Comparison of ENCODE assay signal across 1 cellular context in the genomic region with DNA sequence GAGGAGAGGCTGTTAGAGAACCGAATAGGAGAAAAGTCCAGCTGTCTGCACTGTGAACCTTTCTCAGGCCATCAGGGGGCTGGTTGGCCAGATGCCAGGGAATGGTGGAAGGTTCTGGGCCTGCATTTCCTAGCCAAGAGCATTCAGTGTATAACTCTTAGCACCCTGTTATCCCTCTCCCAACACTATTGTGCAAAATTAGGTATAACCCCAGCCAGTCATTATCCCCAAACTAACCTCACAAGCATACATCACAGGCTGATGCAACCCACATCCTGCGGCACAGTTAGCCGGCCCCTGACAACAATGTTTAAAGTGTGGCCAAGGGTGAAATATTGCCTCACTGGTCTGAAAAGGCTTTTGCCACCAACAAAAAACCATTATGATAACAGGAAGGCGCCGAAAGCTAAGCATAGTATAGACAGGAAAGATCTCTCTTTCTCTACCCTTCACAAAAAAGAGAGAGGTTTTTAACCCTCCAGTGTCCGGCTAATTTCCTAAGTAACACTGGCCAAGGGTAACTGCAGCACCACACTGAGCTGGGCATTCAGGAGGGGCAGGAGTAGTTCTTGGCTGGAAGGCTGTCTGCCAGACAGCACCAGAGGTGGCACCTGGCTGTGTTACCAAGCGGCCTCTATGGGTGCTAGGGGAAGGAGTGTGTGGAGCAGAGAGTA.
TF ChIP-seq lines count a peak whose summit lies in the region.

No MANE protein-coding gene starts in this region.

TF ChIP-seq in HepG2, 621 proteins besides CTCF, POLR2A, EP300 and RAD21 (continued from another document and continues in another):
- TF ChIP-seq NFKBIZ (CRISPR knock-in tag; IDR thresholded peaks at IDR 0.05) (peak; percentile 27; the same call in 1 of the 2 replicates), CCDC6 (CRISPR knock-in tag; IDR thresholded peaks at IDR 0.05) (peak; percentile 80; the same call in 1 of the 2 replicates), TBL1XR1 (IDR thresholded peaks at IDR 0.05; ENCODE audit: borderline replicate concordance, low read length, partially characterized antibody) (peak; percentile 68), ZNF878 (CRISPR knock-in tag; IDR thresholded peaks at IDR 0.05) (peak; percentile 95), HDAC6 (IDR thresholded peaks at IDR 0.05; ENCODE audit: low read depth, low read length) (no peak), USF2 (IDR thresholded peaks at IDR 0.05; ENCODE audit: low read depth, low read length) (no peak), USF2 (CRISPR knock-in tag; IDR thresholded peaks at IDR 0.05; ENCODE audit: borderline replicate concordance) (no peak), PREB (CRISPR knock-in tag; IDR thresholded peaks at IDR 0.05) (no peak), ZFP36L1 (CRISPR knock-in tag; IDR thresholded peaks at IDR 0.05) (no peak), ZNF616 (CRISPR knock-in tag; IDR thresholded peaks at IDR 0.05; ENCODE audit: low read depth) (no peak), DR1 (CRISPR knock-in tag; IDR thresholded peaks at IDR 0.05) (no peak), ZNF34 (CRISPR knock-in tag; IDR thresholded peaks at IDR 0.05; ENCODE audit: borderline replicate concordance) (no peak), ZSCAN9 (CRISPR knock-in tag; IDR thresholded peaks at IDR 0.05; ENCODE audit: borderline replicate concordance) (no peak), ZNF451 (CRISPR knock-in tag; IDR thresholded peaks at IDR 0.05) (no peak), MEIS2 (CRISPR knock-in tag; IDR thresholded peaks at IDR 0.05) (no peak), ZNF570 (CRISPR knock-in tag; IDR thresholded peaks at IDR 0.05; ENCODE audit: borderline replicate concordance) (no peak), TSC22D2 (CRISPR knock-in tag; IDR thresholded peaks at IDR 0.05; ENCODE audit: borderline replicate concordance) (no peak), SOX6 (IDR thresholded peaks at IDR 0.05) (no peak), SOX6 (CRISPR knock-in tag; IDR thresholded peaks at IDR 0.05) (peak; percentile 96), RCOR2 (CRISPR knock-in tag; IDR thresholded peaks at IDR 0.05) (peak; percentile 31), AGO1 (IDR thresholded peaks at IDR 0.05; ENCODE audit: low read depth, low read length, poor library complexity, severe bottlenecking) (no peak), POLR2AphosphoS5 (IDR thresholded peaks at IDR 0.05; ENCODE audit: low read depth, low read length) (no peak), ATF6 (CRISPR knock-in tag; conservative IDR thresholded peaks at IDR 0.05) (no peak; the same call in 1 of the 2 replicates), FOXK1 (CRISPR knock-in tag; IDR thresholded peaks at IDR 0.05; ENCODE audit: borderline replicate concordance, low read depth) (peak; percentile 44; the same call in 1 of the 2 replicates), FLYWCH1 (CRISPR knock-in tag; IDR thresholded peaks at IDR 0.05) (no peak), PAF1 (CRISPR knock-in tag; IDR thresholded peaks at IDR 0.05) (no peak), ZNF296 (CRISPR knock-in tag; conservative IDR thresholded peaks at IDR 0.05) (no peak), GMEB2 (CRISPR knock-in tag; IDR thresholded peaks at IDR 0.05; ENCODE audit: low read depth) (no peak), PITX1 (CRISPR knock-in tag; IDR thresholded peaks at IDR 0.05) (peak; percentile 70; the same call in 1 of the 2 replicates), SMAD3 (CRISPR knock-in tag; IDR thresholded peaks at IDR 0.05) (peak; percentile 63; the same call in 1 of the 2 replicates), SSRP1 (CRISPR knock-in tag; IDR thresholded peaks at IDR 0.05) (0 out of 2 replicates have a peak, but pooled peaks have one; percentile 50), U2AF2 (IDR thresholded peaks at IDR 0.05; ENCODE audit: low read depth, low read length) (no peak), TBX2 (CRISPR knock-in tag; IDR thresholded peaks at IDR 0.05; ENCODE audit: borderline replicate concordance) (peak; percentile 94), SYNCRIP (IDR thresholded peaks at IDR 0.05; ENCODE audit: insufficient read depth, low read depth, low read length) (no peak), ZNF441 (CRISPR knock-in tag; IDR thresholded peaks at IDR 0.05; ENCODE audit: borderline replicate concordance) (no peak), PAX8 (CRISPR knock-in tag; IDR thresholded peaks at IDR 0.05; ENCODE audit: borderline replicate concordance) (no peak), NFATC3 (CRISPR knock-in tag; IDR thresholded peaks at IDR 0.05) (0 out of 2 replicates have a peak, but pooled peaks have one; percentile 49)
- TF ChIP-seq, protein P1, sequence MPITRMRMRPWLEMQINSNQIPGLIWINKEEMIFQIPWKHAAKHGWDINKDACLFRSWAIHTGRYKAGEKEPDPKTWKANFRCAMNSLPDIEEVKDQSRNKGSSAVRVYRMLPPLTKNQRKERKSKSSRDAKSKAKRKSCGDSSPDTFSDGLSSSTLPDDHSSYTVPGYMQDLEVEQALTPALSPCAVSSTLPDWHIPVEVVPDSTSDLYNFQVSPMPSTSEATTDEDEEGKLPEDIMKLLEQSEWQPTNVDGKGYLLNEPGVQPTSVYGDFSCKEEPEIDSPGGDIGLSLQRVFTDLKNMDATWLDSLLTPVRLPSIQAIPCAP (CRISPR knock-in tag; IDR thresholded peaks at IDR 0.05; ENCODE audit: low read depth), result no peak
- TF ChIP-seq, protein P2, sequence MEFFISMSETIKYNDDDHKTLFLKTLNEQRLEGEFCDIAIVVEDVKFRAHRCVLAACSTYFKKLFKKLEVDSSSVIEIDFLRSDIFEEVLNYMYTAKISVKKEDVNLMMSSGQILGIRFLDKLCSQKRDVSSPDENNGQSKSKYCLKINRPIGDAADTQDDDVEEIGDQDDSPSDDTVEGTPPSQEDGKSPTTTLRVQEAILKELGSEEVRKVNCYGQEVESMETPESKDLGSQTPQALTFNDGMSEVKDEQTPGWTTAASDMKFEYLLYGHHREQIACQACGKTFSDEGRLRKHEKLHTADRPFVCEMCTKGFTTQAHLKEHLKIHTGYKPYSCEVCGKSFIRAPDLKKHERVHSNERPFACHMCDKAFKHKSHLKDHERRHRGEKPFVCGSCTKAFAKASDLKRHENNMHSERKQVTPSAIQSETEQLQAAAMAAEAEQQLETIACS (CRISPR knock-in tag; IDR thresholded peaks at IDR 0.05), result no peak
- TF ChIP-seq, protein P3, sequence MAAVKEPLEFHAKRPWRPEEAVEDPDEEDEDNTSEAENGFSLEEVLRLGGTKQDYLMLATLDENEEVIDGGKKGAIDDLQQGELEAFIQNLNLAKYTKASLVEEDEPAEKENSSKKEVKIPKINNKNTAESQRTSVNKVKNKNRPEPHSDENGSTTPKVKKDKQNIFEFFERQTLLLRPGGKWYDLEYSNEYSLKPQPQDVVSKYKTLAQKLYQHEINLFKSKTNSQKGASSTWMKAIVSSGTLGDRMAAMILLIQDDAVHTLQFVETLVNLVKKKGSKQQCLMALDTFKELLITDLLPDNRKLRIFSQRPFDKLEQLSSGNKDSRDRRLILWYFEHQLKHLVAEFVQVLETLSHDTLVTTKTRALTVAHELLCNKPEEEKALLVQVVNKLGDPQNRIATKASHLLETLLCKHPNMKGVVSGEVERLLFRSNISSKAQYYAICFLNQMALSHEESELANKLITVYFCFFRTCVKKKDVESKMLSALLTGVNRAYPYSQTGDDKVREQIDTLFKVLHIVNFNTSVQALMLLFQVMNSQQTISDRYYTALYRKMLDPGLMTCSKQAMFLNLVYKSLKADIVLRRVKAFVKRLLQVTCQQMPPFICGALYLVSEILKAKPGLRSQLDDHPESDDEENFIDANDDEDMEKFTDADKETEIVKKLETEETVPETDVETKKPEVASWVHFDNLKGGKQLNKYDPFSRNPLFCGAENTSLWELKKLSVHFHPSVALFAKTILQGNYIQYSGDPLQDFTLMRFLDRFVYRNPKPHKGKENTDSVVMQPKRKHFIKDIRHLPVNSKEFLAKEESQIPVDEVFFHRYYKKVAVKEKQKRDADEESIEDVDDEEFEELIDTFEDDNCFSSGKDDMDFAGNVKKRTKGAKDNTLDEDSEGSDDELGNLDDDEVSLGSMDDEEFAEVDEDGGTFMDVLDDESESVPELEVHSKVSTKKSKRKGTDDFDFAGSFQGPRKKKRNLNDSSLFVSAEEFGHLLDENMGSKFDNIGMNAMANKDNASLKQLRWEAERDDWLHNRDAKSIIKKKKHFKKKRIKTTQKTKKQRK (IDR thresholded peaks at IDR 0.05; ENCODE audit: low read length), result no peak
- TF ChIP-seq, protein P4, sequence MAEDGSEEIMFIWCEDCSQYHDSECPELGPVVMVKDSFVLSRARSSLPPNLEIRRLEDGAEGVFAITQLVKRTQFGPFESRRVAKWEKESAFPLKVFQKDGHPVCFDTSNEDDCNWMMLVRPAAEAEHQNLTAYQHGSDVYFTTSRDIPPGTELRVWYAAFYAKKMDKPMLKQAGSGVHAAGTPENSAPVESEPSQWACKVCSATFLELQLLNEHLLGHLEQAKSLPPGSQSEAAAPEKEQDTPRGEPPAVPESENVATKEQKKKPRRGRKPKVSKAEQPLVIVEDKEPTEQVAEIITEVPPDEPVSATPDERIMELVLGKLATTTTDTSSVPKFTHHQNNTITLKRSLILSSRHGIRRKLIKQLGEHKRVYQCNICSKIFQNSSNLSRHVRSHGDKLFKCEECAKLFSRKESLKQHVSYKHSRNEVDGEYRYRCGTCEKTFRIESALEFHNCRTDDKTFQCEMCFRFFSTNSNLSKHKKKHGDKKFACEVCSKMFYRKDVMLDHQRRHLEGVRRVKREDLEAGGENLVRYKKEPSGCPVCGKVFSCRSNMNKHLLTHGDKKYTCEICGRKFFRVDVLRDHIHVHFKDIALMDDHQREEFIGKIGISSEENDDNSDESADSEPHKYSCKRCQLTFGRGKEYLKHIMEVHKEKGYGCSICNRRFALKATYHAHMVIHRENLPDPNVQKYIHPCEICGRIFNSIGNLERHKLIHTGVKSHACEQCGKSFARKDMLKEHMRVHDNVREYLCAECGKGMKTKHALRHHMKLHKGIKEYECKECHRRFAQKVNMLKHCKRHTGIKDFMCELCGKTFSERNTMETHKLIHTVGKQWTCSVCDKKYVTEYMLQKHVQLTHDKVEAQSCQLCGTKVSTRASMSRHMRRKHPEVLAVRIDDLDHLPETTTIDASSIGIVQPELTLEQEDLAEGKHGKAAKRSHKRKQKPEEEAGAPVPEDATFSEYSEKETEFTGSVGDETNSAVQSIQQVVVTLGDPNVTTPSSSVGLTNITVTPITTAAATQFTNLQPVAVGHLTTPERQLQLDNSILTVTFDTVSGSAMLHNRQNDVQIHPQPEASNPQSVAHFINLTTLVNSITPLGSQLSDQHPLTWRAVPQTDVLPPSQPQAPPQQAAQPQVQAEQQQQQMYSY (CRISPR knock-in tag; IDR thresholded peaks at IDR 0.05), result no peak
- TF ChIP-seq, protein P5, sequence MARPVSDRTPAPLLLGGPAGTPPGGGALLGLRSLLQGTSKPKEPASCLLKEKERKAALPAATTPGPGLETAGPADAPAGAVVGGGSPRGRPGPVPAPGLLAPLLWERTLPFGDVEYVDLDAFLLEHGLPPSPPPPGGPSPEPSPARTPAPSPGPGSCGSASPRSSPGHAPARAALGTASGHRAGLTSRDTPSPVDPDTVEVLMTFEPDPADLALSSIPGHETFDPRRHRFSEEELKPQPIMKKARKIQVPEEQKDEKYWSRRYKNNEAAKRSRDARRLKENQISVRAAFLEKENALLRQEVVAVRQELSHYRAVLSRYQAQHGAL (CRISPR knock-in tag; IDR thresholded peaks at IDR 0.05; ENCODE audit: not compliant biosample characterization), result no peak
- TF ChIP-seq, protein P6, sequence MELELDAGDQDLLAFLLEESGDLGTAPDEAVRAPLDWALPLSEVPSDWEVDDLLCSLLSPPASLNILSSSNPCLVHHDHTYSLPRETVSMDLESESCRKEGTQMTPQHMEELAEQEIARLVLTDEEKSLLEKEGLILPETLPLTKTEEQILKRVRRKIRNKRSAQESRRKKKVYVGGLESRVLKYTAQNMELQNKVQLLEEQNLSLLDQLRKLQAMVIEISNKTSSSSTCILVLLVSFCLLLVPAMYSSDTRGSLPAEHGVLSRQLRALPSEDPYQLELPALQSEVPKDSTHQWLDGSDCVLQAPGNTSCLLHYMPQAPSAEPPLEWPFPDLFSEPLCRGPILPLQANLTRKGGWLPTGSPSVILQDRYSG (CRISPR knock-in tag; IDR thresholded peaks at IDR 0.05), result no peak
